Comparison of ENCODE assay signal across 21 cellular contexts in the genomic region with DNA sequence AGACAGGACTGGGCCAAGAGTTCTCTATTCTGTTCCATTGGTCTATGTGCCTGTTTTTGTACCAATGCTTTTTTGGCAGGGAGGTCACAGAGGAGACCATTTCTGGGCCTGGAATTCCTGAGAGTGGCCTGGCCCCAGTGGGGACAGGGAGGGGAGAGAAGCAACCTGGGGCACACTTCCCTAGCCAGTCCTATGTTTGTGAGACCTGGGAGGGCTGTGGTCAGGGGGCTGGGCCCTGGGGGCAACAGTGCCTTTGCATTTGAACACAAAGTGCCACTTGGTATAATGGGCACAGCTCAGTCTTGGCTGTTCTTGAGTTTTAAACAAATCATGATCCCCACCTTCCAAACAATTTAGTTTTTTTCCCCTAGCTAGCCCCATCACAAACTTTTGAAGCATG.
"Had no signal": no experiment of that assay in that cellular context is flagged by ENCODE, and none has a peak within 500 bp of the region (broad histone marks: within the 10 kb centered on the region; RNA-seq: fewer than 3 reads in every experiment).

No MANE protein-coding gene starts in this region.

- H3K27me3 ChIP-seq: body of pancreas had no signal

- H3K36me3 Mint-ChIP-seq: activated CD8-positive, alpha-beta memory T cell treated with anti-CD3 and anti-CD28 coated beads, Interleukin-2, amount 10 ng/mL, durations not matched to agents 7 days and 5 days; activated naive CD8-positive, alpha-beta T cell had no signal

- H3K4me3 ChIP-seq: body of pancreas, colonic mucosa had no signal

- H3K4me3 Mint-ChIP-seq: activated CD4-positive, alpha-beta memory T cell treated with anti-CD3 and anti-CD28 coated beads, Interleukin-2, amount 10 ng/mL, durations not matched to agents 7 days and 5 days; activated CD8-positive, alpha-beta memory T cell treated with anti-CD3 and anti-CD28 coated beads, Interleukin-2, amount 10 ng/mL, durations not matched to agents 7 days and 5 days; activated naive CD8-positive, alpha-beta T cell; endodermal cell; naive thymus-derived CD8-positive, alpha-beta T cell; stimulated activated naive CD8-positive, alpha-beta T cell treated with anti-CD3 and anti-CD28 coated beads, Interleukin-15, Interleukin-2, amounts not matched to agents 100 ng/mL and 50 ng/mL, for 24 hours had no signal

- DNase-seq: activated CD4-positive, alpha-beta memory T cell treated with anti-CD3 and anti-CD28 coated beads, Interleukin-2, amount 10 ng/mL, durations not matched to agents 7 days and 5 days; activated CD4-positive, alpha-beta T cell treated with anti-CD3 and anti-CD28 coated beads for 48 hours; activated CD4-positive, CD25-positive, alpha-beta regulatory T cell; activated CD8-positive, alpha-beta memory T cell treated with anti-CD3 and anti-CD28 coated beads, Interleukin-2, amount 10 ng/mL, durations not matched to agents 7 days and 5 days; amniotic stem cell; body of pancreas; central memory CD4-positive, alpha-beta T cell; colonic mucosa; endodermal cell; foreskin melanocyte; heart right ventricle; kidney glomerular epithelial cell; mesenchymal stem cell; naive thymus-derived CD8-positive, alpha-beta T cell; nucleus accumbens; T-helper 1 cell; T-helper 9 cell; trophoblast cell had no signal

- ATAC-seq: activated CD8-positive, alpha-beta memory T cell treated with anti-CD3 and anti-CD28 coated beads, Interleukin-2, amount 10 ng/mL, durations not matched to agents 7 days and 5 days; body of pancreas; heart right ventricle; naive thymus-derived CD8-positive, alpha-beta T cell had no signal

- H3K36me3 ChIP-seq: colonic mucosa, heart right ventricle had no signal

- H3K27ac Mint-ChIP-seq: activated CD4-positive, alpha-beta memory T cell treated with anti-CD3 and anti-CD28 coated beads, Interleukin-2, amount 10 ng/mL, durations not matched to agents 7 days and 5 days; activated CD8-positive, alpha-beta memory T cell treated with anti-CD3 and anti-CD28 coated beads, Interleukin-2, amount 10 ng/mL, durations not matched to agents 7 days and 5 days; activated naive CD8-positive, alpha-beta T cell; endodermal cell; progenitor cell of endocrine pancreas; stimulated activated naive CD8-positive, alpha-beta T cell treated with anti-CD3 and anti-CD28 coated beads, Interleukin-15, Interleukin-2, amounts not matched to agents 100 ng/mL and 50 ng/mL, for 24 hours had no signal

- H3K9me3 Mint-ChIP-seq: activated CD4-positive, alpha-beta memory T cell treated with anti-CD3 and anti-CD28 coated beads, Interleukin-2, amount 10 ng/mL, durations not matched to agents 7 days and 5 days; endodermal cell had no signal

- H3K4me1 Mint-ChIP-seq: activated CD4-positive, alpha-beta memory T cell treated with anti-CD3 and anti-CD28 coated beads, Interleukin-2, amount 10 ng/mL, durations not matched to agents 7 days and 5 days; activated CD8-positive, alpha-beta memory T cell treated with anti-CD3 and anti-CD28 coated beads, Interleukin-2, amount 10 ng/mL, durations not matched to agents 7 days and 5 days had no signal

- H3K27ac ChIP-seq: body of pancreas had no signal

- H3K9me3 ChIP-seq: body of pancreas, colonic mucosa, heart right ventricle had no signal
